ENCODE assay signal across 19 cellular contexts in genomic region chr1:25137521-25138395, GRCh38.
"Had no signal": no experiment of that assay in that cellular context is flagged by ENCODE, and none has a peak within 500 bp of the region (broad histone marks: within the 10 kb centered on the region; RNA-seq: fewer than 3 reads in every experiment).

No MANE protein-coding gene starts in this region.

- H3K27me3 ChIP-seq: adrenal gland had no signal

- H3K4me3 ChIP-seq: adrenal gland, esophagus squamous epithelium had no signal

- H3K27ac ChIP-seq: adrenal gland, esophagus squamous epithelium had no signal

- ATAC-seq: activated CD8-positive, alpha-beta T cell treated with anti-CD3 and anti-CD28 coated beads for 36 hours; left ventricle myocardium superior had no signal

- H3K4me1 ChIP-seq: adrenal gland, esophagus squamous epithelium had no signal

- H3K9me3 ChIP-seq: adrenal gland, esophagus squamous epithelium had no signal

- H3K36me3 ChIP-seq: adrenal gland, esophagus squamous epithelium had no signal

- DNase-seq: activated CD4-positive, alpha-beta T cell treated with anti-CD3 and anti-CD28 coated beads, Interleukin-2, amount 10 ng/mL, durations not matched to agents 24 days and 14 days; activated CD8-positive, alpha-beta memory T cell treated with anti-CD3 and anti-CD28 coated beads, Interleukin-2, amount 50 U/mL, for 4 hours; activated CD8-positive, alpha-beta T cell treated with anti-CD3 and anti-CD28 coated beads for 36 hours; activated gamma-delta T cell; activated T-cell treated with anti-CD3 and anti-CD28 coated beads, Interleukin-2, amount 50 U/mL, for 48 hours; adrenal gland; cerebellar nuclear complex; effector memory CD4-positive, alpha-beta T cell; esophagus squamous epithelium; left ventricle myocardium superior; occipital lobe; stimulated activated CD4-positive, alpha-beta T cell treated with anti-CD3 and anti-CD28 coated beads, Interleukin-12 subunit alpha, Interleukin-12 subunit beta, amount 100 ng/mL, for 4 hours; stimulated activated CD4-positive, alpha-beta T cell treated with anti-CD3 and anti-CD28 coated beads, Interleukin-1b, Interleukin-23, amount 100 ng/mL, for 48 hours; stimulated activated CD8-positive, alpha-beta memory T cell treated with anti-CD3 and anti-CD28 coated beads, Interleukin-4, amount 100 ng/mL, for 48 hours; stimulated activated naive CD4-positive, alpha-beta T cell; T1000 had no signal

- FAIRE-seq: astrocyte, bronchial epithelial cell, endothelial cell of umbilical vein had no signal
